1 cellular context compared by ENCODE assay signal in the genomic region with DNA sequence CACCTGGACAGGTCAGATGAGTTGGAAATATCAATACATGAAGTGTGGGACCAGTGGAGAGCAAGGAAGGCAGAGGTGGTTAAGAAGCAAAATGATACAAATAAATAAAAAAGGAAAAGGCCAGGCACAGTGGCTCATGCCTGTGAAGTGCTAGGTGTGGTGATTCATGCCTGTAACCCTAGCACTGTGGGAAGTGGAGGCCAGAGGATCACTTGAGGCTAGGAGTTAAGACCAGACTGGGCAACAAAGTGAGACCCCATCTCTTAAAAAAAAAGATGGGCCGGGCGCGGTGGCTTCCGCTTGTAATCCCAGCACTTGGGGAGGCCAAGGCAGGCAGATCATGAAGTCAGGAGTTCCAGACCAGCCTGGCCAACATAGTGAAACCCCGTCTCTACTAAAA.
TF ChIP-seq lines count a peak whose summit lies in the region.

No MANE protein-coding gene starts in this region.

TF ChIP-seq in H1, 55 proteins besides CTCF, POLR2A, EP300 and RAD21:
- TF ChIP-seq KDM5A (IDR thresholded peaks at IDR 0.05; ENCODE audit: low read length), result no peak
- TF ChIP-seq CREB1 (IDR thresholded peaks at IDR 0.05), result no peak
- TF ChIP-seq, protein P1, sequence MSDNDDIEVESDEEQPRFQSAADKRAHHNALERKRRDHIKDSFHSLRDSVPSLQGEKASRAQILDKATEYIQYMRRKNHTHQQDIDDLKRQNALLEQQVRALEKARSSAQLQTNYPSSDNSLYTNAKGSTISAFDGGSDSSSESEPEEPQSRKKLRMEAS (IDR thresholded peaks at IDR 0.05), result no peak
- no peak for TF ChIP-seq ASH2L (IDR thresholded peaks at IDR 0.05; ENCODE audit: low read length)
- no peak for TF ChIP-seq CTBP2 (IDR thresholded peaks at IDR 0.05; ENCODE audit: borderline replicate concordance, insufficient read depth, insufficient read length, low read length)
- no peak for TF ChIP-seq RNF2 (IDR thresholded peaks at IDR 0.05; ENCODE audit: borderline replicate concordance, low read depth, low read length, missing control alignments, poor library complexity, severe bottlenecking)
TF ChIP-seq in H1: peak in this region for 0.
